ENCODE assay signal across 9 cellular contexts in the genomic region with DNA sequence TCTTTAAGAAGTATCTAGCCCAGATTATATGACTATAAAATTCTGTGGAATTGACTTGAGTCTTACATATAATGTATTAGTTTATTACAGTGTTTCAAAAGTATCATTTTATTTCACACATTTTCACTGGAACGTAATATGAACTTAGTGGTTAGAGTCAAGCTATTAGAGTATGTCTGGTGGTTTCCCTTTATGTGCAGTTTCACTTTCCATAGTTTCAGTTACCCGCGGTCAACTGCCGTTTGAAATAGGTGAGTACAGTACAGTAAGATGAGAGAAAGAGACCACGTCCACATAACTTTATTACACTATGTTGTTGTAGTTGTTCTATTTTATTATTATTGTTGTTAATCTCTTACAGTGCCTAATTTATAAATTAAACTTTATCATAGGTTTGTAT. TPM values are rescaled to one million over a fixed set of nuclear protein-coding genes. Genes with fewer than 3 reads are reported as not detected.
DNase-seq lines count a peak whose midpoint lies in the region; ATAC-seq and TF ChIP-seq lines count a peak whose summit lies in the region.
"Had no signal": no experiment of that assay in that cellular context is flagged by ENCODE, and none has a peak within 500 bp of the region (broad histone marks: within the 10 kb centered on the region; RNA-seq: fewer than 3 reads in every experiment).

No MANE protein-coding gene starts in this region.

- no peaks in the 10 kb centered on the region for H3K4me1 ChIP-seq in smooth muscle cell (ENCODE audit: low read depth)
- H3K4me1 ChIP-seq in uterus = no peaks in the 10 kb centered on the region

- H3K27ac ChIP-seq in smooth muscle cell (ENCODE audit: low read depth) (no peak overlapping the region), uterus (no peak overlapping the region)
- H3K27ac ChIP-seq: PC-9 had no signal

- no peaks in the 10 kb centered on the region for H3K36me3 ChIP-seq in smooth muscle cell (ENCODE audit: low read depth)
- H3K36me3 ChIP-seq in uterus = no peaks in the 10 kb centered on the region

- H3F3A ChIP-seq in smooth muscle cell (ENCODE audit: low read depth) = peaks cover 4% of the 10 kb centered on the region

- peaks cover 23% of the 10 kb centered on the region for H3K4me1 Mint-ChIP-seq in activated naive CD8-positive, alpha-beta T cell (ENCODE audit: low read depth)

- intact Hi-C loops in uterus (cut with DNase I; ENCODE audit: low total_unique reads) = no loop called here

- ATAC-seq in GM18505 (IDR thresholded peaks at IDR 0.05; ENCODE audit: unreplicated experiment) (peak; percentile 100), GM21381 (IDR thresholded peaks at IDR 0.05; ENCODE audit: unreplicated experiment) (peak; percentile 99), HG03378 (IDR thresholded peaks at IDR 0.05; ENCODE audit: unreplicated experiment) (peak; percentile 100)

- H3K4me3 ChIP-seq in smooth muscle cell = no peak overlapping the region
- no peak overlapping the region for H3K4me3 ChIP-seq in uterus
- H3K4me3 ChIP-seq: PC-9 had no signal

- DNase-seq in smooth muscle cell (lab: John Stamatoyannopoulos, UW; ENCODE audit: unreplicated experiment) = no peak
- no peak for DNase-seq in middle frontal gyrus (ENCODE audit: extremely low spot score, low spot score)
- no peak for DNase-seq in NCI-H1092 treated with DMSO at 0.1 percent for 48 hours (lab: John Stamatoyannopoulos, UW)
- no peak for DNase-seq in uterus
- DNase-seq: PC-9 had no signal

- peaks cover 5% of the 10 kb centered on the region for H3K36me3 Mint-ChIP-seq in activated naive CD8-positive, alpha-beta T cell

- H3K79me2 ChIP-seq in smooth muscle cell (ENCODE audit: low read depth) = peaks cover 6% of the 10 kb centered on the region

- no peak for TF ChIP-seq POLR2A in GM18505 (IDR thresholded peaks at IDR 0.05; ENCODE audit: borderline replicate concordance, extremely low read depth, insufficient read depth, insufficient read length)
- TF ChIP-seq POLR2A in uterus (IDR thresholded peaks at IDR 0.05) = no peak

- WGBS in smooth muscle cell (ENCODE audit: low lambda C conversion rate) = 94% methylated on average over 5 of the region's 5 CpGs

- H3K27me3 ChIP-seq in smooth muscle cell (ENCODE audit: low read depth) (no peaks in the 10 kb centered on the region), uterus (no peaks in the 10 kb centered on the region)

- H3K4me3 Mint-ChIP-seq in activated naive CD8-positive, alpha-beta T cell = peak overlapping the region; percentile 28

- no peak overlapping the region for H2AFZ ChIP-seq in smooth muscle cell (ENCODE audit: low read depth)
- H2AFZ ChIP-seq: PC-9 had no signal

- no peak overlapping the region for H3K27ac Mint-ChIP-seq in activated naive CD8-positive, alpha-beta T cell

- TF ChIP-seq CTCF in smooth muscle cell (IDR thresholded peaks at IDR 0.05; ENCODE audit: borderline replicate concordance, insufficient read depth, poor library complexity, severe bottlenecking) = no peak
- TF ChIP-seq CTCF in uterus (IDR thresholded peaks at IDR 0.05) = no peak

- H3K27me3 Mint-ChIP-seq in activated naive CD8-positive, alpha-beta T cell = no peaks in the 10 kb centered on the region

- H3K9me3 ChIP-seq in smooth muscle cell (replicated peaks; ENCODE audit: low read depth) (no peaks in the 10 kb centered on the region), uterus (no peaks in the 10 kb centered on the region)

- no peak overlapping the region for H3K9ac ChIP-seq in smooth muscle cell (ENCODE audit: low read depth)

- H3K4me2 ChIP-seq in smooth muscle cell = no peak overlapping the region
- H3K4me2 ChIP-seq: PC-9 had no signal

- H4K20me1 ChIP-seq in smooth muscle cell (ENCODE audit: low read depth) = no peaks in the 10 kb centered on the region

- no peaks in the 10 kb centered on the region for H3K9me3 Mint-ChIP-seq in activated naive CD8-positive, alpha-beta T cell (ENCODE audit: low read depth)

RNA-seq across cellular contexts. Expression of a gene that starts 50.5 kb away (rescaled TPM):
- 34.0 and 40.4 TPM in 2 replicates for total RNA-seq in smooth muscle cell
- 22.4 and 28.4 TPM in 2 replicates for polyA plus RNA-seq in smooth muscle cell
- total RNA-seq in uterus = 10 to 100 TPM; 37.3 to 82.6 (median 67.3) TPM
